ENCODE assay signal across 10 cellular contexts in the genomic region with DNA sequence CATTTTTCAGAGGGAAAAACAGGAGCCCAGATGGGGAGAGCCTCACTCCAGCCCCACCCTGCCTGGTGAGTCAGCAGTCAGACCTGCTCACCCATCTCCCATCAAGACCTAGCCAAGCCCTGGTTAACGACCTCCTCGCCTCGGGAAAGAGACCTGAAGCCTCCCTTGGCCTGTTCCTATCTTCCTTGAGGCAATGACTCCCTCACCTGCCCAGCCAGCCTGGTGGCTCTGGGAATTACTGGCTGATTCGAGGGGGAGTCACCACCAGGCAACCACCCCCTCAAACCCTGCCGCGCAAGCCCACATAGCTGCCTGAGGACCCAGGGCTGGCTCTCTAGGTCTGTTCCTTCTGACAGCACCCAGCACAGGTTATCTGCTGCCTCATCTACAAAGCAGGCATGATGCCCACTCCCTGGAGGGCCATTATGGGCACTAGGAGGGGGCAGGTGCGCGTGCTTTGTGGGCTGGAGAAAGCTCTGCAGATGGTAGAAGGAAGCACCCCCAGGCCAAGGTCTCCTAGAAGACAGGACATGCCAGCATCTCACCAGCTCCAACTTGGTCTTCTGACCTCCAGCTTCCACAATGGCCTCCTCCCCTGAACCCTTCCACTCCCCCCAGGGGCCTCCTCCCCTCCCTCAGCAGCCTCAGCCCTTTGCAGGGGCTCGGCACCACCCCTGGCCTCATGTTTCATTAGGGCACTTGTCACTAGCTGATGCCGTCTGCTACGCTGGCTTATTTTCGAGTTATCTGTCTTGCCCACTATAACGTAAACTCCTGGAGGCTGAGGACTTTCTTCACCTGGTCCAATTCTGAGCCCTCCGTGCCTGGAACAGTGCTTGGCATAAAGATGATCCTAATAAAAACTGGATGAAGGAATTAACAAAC. TPM values are rescaled to one million over a fixed set of nuclear protein-coding genes. Genes with fewer than 3 reads are reported as not detected.
DNase-seq lines count a peak whose midpoint lies in the region; ATAC-seq, FAIRE-seq and TF ChIP-seq lines count a peak whose summit lies in the region.
"Had no signal": no experiment of that assay in that cellular context is flagged by ENCODE, and none has a peak within 500 bp of the region (broad histone marks: within the 10 kb centered on the region; RNA-seq: fewer than 3 reads in every experiment).

No MANE protein-coding gene starts in this region.

- H3K9me3 Mint-ChIP-seq in CD4-positive, CD25-positive, alpha-beta regulatory T cell, result peaks cover 0 to 1% (median 0%) of the 10 kb centered on the region in 7 donors
- H3K9me3 Mint-ChIP-seq in naive thymus-derived CD4-positive, alpha-beta T cell, result no peaks in the 10 kb centered on the region

- intact Hi-C loops in K562 (cut with micrococcal nuclease), result no loop called here
- intact Hi-C loops in naive thymus-derived CD4-positive, alpha-beta T cell (cut with micrococcal nuclease), result no loop called here

- peak overlapping the region; percentile 30 to 35; a peak in 3 of 4 replicates for H3K9ac ChIP-seq in K562 (ENCODE audit: insufficient read depth in 1 of 2, low read depth in 2 of 2, low read length in 2 of 2)

- H3K36me3 Mint-ChIP-seq in CD4-positive, CD25-positive, alpha-beta regulatory T cell, result peaks cover 52% of the 10 kb centered on the region
- peaks cover 16 to 50% (median 41%) of the 10 kb centered on the region in 5 donors for H3K36me3 Mint-ChIP-seq in naive thymus-derived CD4-positive, alpha-beta T cell

- peak overlapping the region; percentile 14 to 85 (median 81) for H3K27ac Mint-ChIP-seq in CD4-positive, CD25-positive, alpha-beta regulatory T cell
- H3K27ac Mint-ChIP-seq in naive thymus-derived CD4-positive, alpha-beta T cell, result peak overlapping the region; percentile 53 to 93 (median 82)

- H3K4me1 Mint-ChIP-seq in CD4-positive, CD25-positive, alpha-beta regulatory T cell, result peaks cover 5 to 77% (median 53%) of the 10 kb centered on the region in 4 donors
- H3K4me1 Mint-ChIP-seq in naive thymus-derived CD4-positive, alpha-beta T cell, result peaks cover 51 to 88% (median 65%) of the 10 kb centered on the region in 7 donors

- peak overlapping the region; percentile 57 for H3K4me2 ChIP-seq in K562 (ENCODE audit: insufficient read depth, low read length)

- DNase-seq in CD4-positive, CD25-positive, alpha-beta regulatory T cell, result no peak
- DNase-seq in HT-29 (ENCODE audit: low spot score) (peak; percentile 91), K562 (ENCODE audit: extremely low read depth in 1 of 4, low spot score in 3 of 4) (peak; percentile 49 to 78 (median 62)), foreskin melanocyte (no peak), BE2C (no peak)
- DNase-seq in naive thymus-derived CD4-positive, alpha-beta T cell, result no peak
- DNase-seq: NCI-H526 treated with DMSO at 0.1 percent for 48 hours had no signal

- peak; percentile 97 for FAIRE-seq in K562 (lab: Jason Lieb, UNC)

- no peak overlapping the region for H3K4me3 ChIP-seq in CD4-positive, CD25-positive, alpha-beta regulatory T cell (ENCODE audit: low read depth, low read length)
- no peak overlapping the region for H3K4me3 ChIP-seq in K562
- no peak overlapping the region for H3K4me3 ChIP-seq in naive thymus-derived CD4-positive, alpha-beta T cell (ENCODE audit: low read length)
- H3K4me3 ChIP-seq in BE2C (ENCODE audit: low read depth, low read length), result no peak overlapping the region
- H3K4me3 ChIP-seq: dorsolateral prefrontal cortex had no signal

- TF ChIP-seq CTCF in K562 (IDR thresholded peaks at IDR 0.05 in 2 of 3, conservative IDR thresholded peaks at IDR 0.05 in 1 of 3; ENCODE audit: insufficient read depth in 2 of 3, low read depth in 1 of 3, low read length in 3 of 3), result no peak
- TF ChIP-seq CTCF in BE2C (IDR thresholded peaks at IDR 0.05; ENCODE audit: low read depth, low read length), result no peak

- H3K79me2 ChIP-seq in K562 (ENCODE audit: control insufficient read depth, insufficient read depth, low read length), result peaks cover 79% of the 10 kb centered on the region

- H3K4me3 Mint-ChIP-seq in CD4-positive, CD25-positive, alpha-beta regulatory T cell, result peak overlapping the region in 2 of 4 donors; percentile 73 to 86
- peak overlapping the region in 4 of 10 donors; percentile 30 to 67 (median 50) for H3K4me3 Mint-ChIP-seq in naive thymus-derived CD4-positive, alpha-beta T cell

- no peaks in the 10 kb centered on the region for H3K9me3 ChIP-seq in CD4-positive, CD25-positive, alpha-beta regulatory T cell (ENCODE audit: control insufficient read depth in 2 of 2, low read length in 2 of 2)
- H3K9me3 ChIP-seq in K562 (replicated peaks; ENCODE audit: control insufficient read depth, insufficient read depth, low read depth, low read length) (no peaks in the 10 kb centered on the region), BE2C (no peaks in the 10 kb centered on the region)
- H3K9me3 ChIP-seq in naive thymus-derived CD4-positive, alpha-beta T cell (ENCODE audit: control insufficient read depth in 2 of 3, low read length in 3 of 3), result no peaks in the 10 kb centered on the region

- no peak for TF ChIP-seq RAD21 in K562 (CRISPR knock-in tag; conservative IDR thresholded peaks at IDR 0.05 in 1 of 2, IDR thresholded peaks at IDR 0.05 in 1 of 2)

- no peak overlapping the region for H2AFZ ChIP-seq in K562 (ENCODE audit: low read depth, low read length)

- POLR2A ChIA-PET in K562 (lab: Yijun Ruan, JAX), result interaction anchor here (0.7 to 1.5 kb wide), 3 partner anchors 9 to 129 kb away, joined by 3 to 6 read pairs (median 3); no protein-coding TSS in a partner anchor
- POLR2A ChIA-PET in naive thymus-derived CD4-positive, alpha-beta T cell (lab: Charles Lee), result interaction anchor here (1.1 kb wide), 1 partner anchor 9 kb away, joined by 4 read pairs; no protein-coding TSS in a partner anchor

- peaks cover 86% of the 10 kb centered on the region for H3K36me3 ChIP-seq in CD4-positive, CD25-positive, alpha-beta regulatory T cell (ENCODE audit: control insufficient read depth, insufficient read depth, low read length)
- H3K36me3 ChIP-seq in K562 (ENCODE audit: control insufficient read depth, insufficient read depth, low read length) (peaks cover 94% of the 10 kb centered on the region), BE2C (peaks cover 21% of the 10 kb centered on the region)
- peaks cover 15 to 83% (median 22%) of the 10 kb centered on the region in 3 experiments for H3K36me3 ChIP-seq in naive thymus-derived CD4-positive, alpha-beta T cell (ENCODE audit: control insufficient read depth in 2 of 3, insufficient read depth in 3 of 3, low read length in 3 of 3)

- H3K27me3 Mint-ChIP-seq in CD4-positive, CD25-positive, alpha-beta regulatory T cell, result no peaks in the 10 kb centered on the region
- H3K27me3 Mint-ChIP-seq in naive thymus-derived CD4-positive, alpha-beta T cell, result no peaks in the 10 kb centered on the region

- TF ChIP-seq POLR2A in K562 (conservative IDR thresholded peaks at IDR 0.05), result no peak

- BruUV-seq in K562 (replicated peaks; lab: Mats Ljungman, UMichigan), result TSS peak; percentile 12

- no peaks in the 10 kb centered on the region for H3K27me3 ChIP-seq in CD4-positive, CD25-positive, alpha-beta regulatory T cell (ENCODE audit: control insufficient read depth, insufficient read depth, low read length)
- H3K27me3 ChIP-seq in K562 (ENCODE audit: control insufficient read depth in 2 of 2, insufficient read depth in 2 of 2, low read length in 2 of 2), result no peaks in the 10 kb centered on the region
- H3K27me3 ChIP-seq in naive thymus-derived CD4-positive, alpha-beta T cell (ENCODE audit: control insufficient read depth in 2 of 2, insufficient read depth in 2 of 2, low read length in 2 of 2), result no peaks in the 10 kb centered on the region
- H3K27me3 ChIP-seq in BE2C, result no peaks in the 10 kb centered on the region
- H3K27me3 ChIP-seq: dorsolateral prefrontal cortex had no signal

- in situ Hi-C loops in K562 (cut with MboI), result no loop called here

- CTCF ChIA-PET in K562 (lab: Yijun Ruan, JAX; ENCODE audit: low intra/inter-chr PET ratio), result interaction anchor here (0.6 kb wide), 1 partner anchor 14 kb away, joined by 4 read pairs; no protein-coding TSS in a partner anchor
- CTCF ChIA-PET in naive thymus-derived CD4-positive, alpha-beta T cell (lab: Charles Lee), result interaction anchor here (0.7 to 1.0 kb wide), 2 partner anchors 16 to 98 kb away, joined by 3 read pairs; no protein-coding TSS in a partner anchor

- H3K4me1 ChIP-seq in CD4-positive, CD25-positive, alpha-beta regulatory T cell (ENCODE audit: control insufficient read depth, insufficient read depth, low read length, poor library complexity, severe bottlenecking), result peaks cover 56% of the 10 kb centered on the region
- H3K4me1 ChIP-seq in K562 (replicated peaks in 1 of 2; ENCODE audit: control insufficient read depth in 2 of 2, insufficient read depth in 2 of 2, low read length in 2 of 2) (peaks cover 24 to 27% of the 10 kb centered on the region in 2 experiments), BE2C (no peaks in the 10 kb centered on the region)
- H3K4me1 ChIP-seq in naive thymus-derived CD4-positive, alpha-beta T cell (ENCODE audit: control insufficient read depth in 2 of 2, insufficient read depth in 2 of 2, low read length in 2 of 2), result peaks cover 21 to 24% of the 10 kb centered on the region in 2 donors

- peak overlapping the region; percentile 39 for H3K27ac ChIP-seq in CD4-positive, CD25-positive, alpha-beta regulatory T cell (ENCODE audit: insufficient read depth, low read length, poor library complexity, severe bottlenecking)
- H3K27ac ChIP-seq in K562 (ENCODE audit: extremely low read depth, low read depth, low read length), result peak overlapping the region; percentile 80
- no peak overlapping the region for H3K27ac ChIP-seq in naive thymus-derived CD4-positive, alpha-beta T cell (ENCODE audit: low read depth, low read length)

- no peak for ATAC-seq in CD4-positive, CD25-positive, alpha-beta regulatory T cell (ENCODE audit: low read depth in 2 of 2)
- ATAC-seq in K562 (peak; percentile 83), HG03378 (IDR thresholded peaks at IDR 0.05; ENCODE audit: unreplicated experiment) (no peak), GM18907 (IDR thresholded peaks at IDR 0.05; ENCODE audit: unreplicated experiment) (no peak)
- ATAC-seq in naive thymus-derived CD4-positive, alpha-beta T cell, result no peak

- no peaks in the 10 kb centered on the region for H3K9me1 ChIP-seq in K562 (ENCODE audit: control insufficient read depth, insufficient read depth, low read length)

- TF ChIP-seq EP300 in K562 (IDR thresholded peaks at IDR 0.05; ENCODE audit: low read length), result no peak

- no peaks in the 10 kb centered on the region; the same call in 1 of the 2 replicates for H4K20me1 ChIP-seq in K562 (replicated peaks; ENCODE audit: control insufficient read depth, insufficient read depth, low read length)

- WGBS in K562 (ENCODE audit: insufficient coverage, low coverage, missing lambda C conversion rate), result 28% methylated on average over 12 of the region's 14 CpGs

RNA-seq across cellular contexts. Expression of gene DEDD2, which starts 10.4 kb away (rescaled TPM):
- total RNA-seq in CD4-positive, CD25-positive, alpha-beta regulatory T cell, result 99.8 TPM
- polyA plus RNA-seq in CD4-positive, CD25-positive, alpha-beta regulatory T cell, result 100 to 1,000 TPM; 155 to 179 (median 161) TPM
- 121 and 124 TPM in 2 replicates for total RNA-seq in HT-29 (2014; rRNA removed; shearing (Covaris generic))
- total RNA-seq in K562 (2011; cell fraction: chromatin; rRNA removed; ENCODE audit: low replicate concordance), result 11.8 and 32.9 TPM in 2 replicates
- total RNA-seq in K562 (2011; cell fraction: nucleolus; rRNA removed), result 28.2 and 29.9 TPM in 2 replicates
- total RNA-seq in K562 (2011; cell fraction: nucleoplasm; rRNA removed), result 20.2 and 21.2 TPM in 2 replicates
- total RNA-seq in K562 (2014; rRNA removed), result 37.5 and 53.6 TPM in 2 replicates
- 12.5 and 16.8 TPM in 2 replicates for total RNA-seq in K562 (2014; rRNA removed; fragmentation: Illumina TruSeq; extraction: Trizol)
- 24.1 and 24.5 TPM in 2 replicates for total RNA-seq in K562 (2015; rRNA removed; fragmentation: Illumina TruSeq; extraction: Trizol)
- 35.9 and 37.3 TPM in 2 replicates for total RNA-seq in K562 (2021)
- polyA plus RNA-seq in K562 (2011; rRNA removed), result 29.2 and 36.2 TPM in 2 replicates
- polyA plus RNA-seq in K562 (2011; cell fraction: cytosol; rRNA removed), result 52.8 and 104 TPM in 2 replicates
- polyA plus RNA-seq in K562 (2011; cell fraction: nucleus; rRNA removed), result 35.0 and 53.5 TPM in 2 replicates
- polyA plus RNA-seq in K562 (2012), result 28.1 and 29.6 TPM in 2 replicates
- polyA plus RNA-seq in K562 (2014; fragmentation: Illumina TruSeq; extraction: Trizol), result 31.3 and 34.0 TPM in 2 replicates
- polyA plus RNA-seq in K562 (2014; fragmentation: Nextera tagmentation; extraction: Ambion mirVana), result 1 to 10 TPM; 4.3 to 4.7 TPM
- 43.0 and 47.8 TPM in 2 replicates for polyA plus RNA-seq in K562 (2014; rRNA removed)
- polyA minus RNA-seq in K562 (2011; rRNA and poly(A)+ RNA removed), result 9.9 and 15.1 TPM in 2 replicates
- polyA minus RNA-seq in K562 (2011; cell fraction: cytosol; rRNA and poly(A)+ RNA removed), result 15.5 and 17.2 TPM in 2 replicates
- 8.8 and 9.7 TPM in 2 replicates for polyA minus RNA-seq in K562 (2011; cell fraction: nucleus; rRNA and poly(A)+ RNA removed)
- total RNA-seq in naive thymus-derived CD4-positive, alpha-beta T cell, result 100 to 1,000 TPM in 1 of 5 experiments, 10 to 100 TPM in 4; 47.9 to 104 (median 65.8) TPM
- 100 to 1,000 TPM; 132 to 208 TPM for polyA plus RNA-seq in naive thymus-derived CD4-positive, alpha-beta T cell
- polyA plus RNA-seq in BE2C (2012; ENCODE audit: insufficient read depth, insufficient read length, low read depth), result 43.1 TPM

RNA-seq across cellular contexts. Expression of gene ZNF526, which starts 13.0 kb away (rescaled TPM):
- 8.8 TPM for total RNA-seq in CD4-positive, CD25-positive, alpha-beta regulatory T cell
- polyA plus RNA-seq in CD4-positive, CD25-positive, alpha-beta regulatory T cell, result 1 to 10 TPM; 4.0 to 7.7 (median 5.3) TPM
- total RNA-seq in HT-29 (2014; rRNA removed; shearing (Covaris generic)), result 15.3 and 15.9 TPM in 2 replicates
- total RNA-seq in K562 (2011; cell fraction: chromatin; rRNA removed; ENCODE audit: low replicate concordance), result 21.1 and 52.8 TPM in 2 replicates
- 30.7 and 40.2 TPM in 2 replicates for total RNA-seq in K562 (2011; cell fraction: nucleolus; rRNA removed)
- 23.1 and 30.6 TPM in 2 replicates for total RNA-seq in K562 (2011; cell fraction: nucleoplasm; rRNA removed)
- total RNA-seq in K562 (2014; rRNA removed) (8.3 and 11.5 TPM in 2 replicates), K562 (2014; rRNA removed; fragmentation: Illumina TruSeq; extraction: Trizol) (5.3 and 6.1 TPM in 2 replicates), K562 (2015; rRNA removed; fragmentation: Illumina TruSeq; extraction: Trizol) (7.6 and 8.2 TPM in 2 replicates), K562 (2021) (17.9 and 19.9 TPM in 2 replicates)
- polyA plus RNA-seq in K562 (2011; rRNA removed) (4.2 and 8.3 TPM in 2 replicates), K562 (2014; fragmentation: Illumina TruSeq; extraction: Trizol) (6.5 and 8.6 TPM in 2 replicates), K562 (2014; fragmentation: Nextera tagmentation; extraction: Ambion mirVana) (1 to 10 TPM; 1.3 to 2.2 TPM), K562 (2014; rRNA removed) (6.2 and 7.4 TPM in 2 replicates)
- polyA plus RNA-seq in K562 (2011; cell fraction: cytosol; rRNA removed), result 5.2 and 8.1 TPM in 2 replicates
- 7.2 and 8.4 TPM in 2 replicates for polyA plus RNA-seq in K562 (2011; cell fraction: nucleus; rRNA removed)
- polyA plus RNA-seq in K562 (2012), result 8.0 and 13.2 TPM in 2 replicates
- 10.0 and 13.2 TPM in 2 replicates for polyA minus RNA-seq in K562 (2011; rRNA and poly(A)+ RNA removed)
- polyA minus RNA-seq in K562 (2011; cell fraction: cytosol; rRNA and poly(A)+ RNA removed), result 6.9 TPM in 2 replicates
- polyA minus RNA-seq in K562 (2011; cell fraction: nucleus; rRNA and poly(A)+ RNA removed), result 9.0 and 12.9 TPM in 2 replicates
- total RNA-seq in naive thymus-derived CD4-positive, alpha-beta T cell, result 10 to 100 TPM in 4 of 5 experiments, 1 to 10 TPM in 1; 8.6 to 25.2 (median 22.7) TPM
- polyA plus RNA-seq in naive thymus-derived CD4-positive, alpha-beta T cell, result 10 to 100 TPM in 1 of 2 donors, 1 to 10 TPM in 1; 4.0 to 11.8 TPM
- 16.0 TPM for polyA plus RNA-seq in BE2C (2012; ENCODE audit: insufficient read depth, insufficient read length, low read depth)

RNA-seq across cellular contexts. Expression of gene GSK3A, which starts 35.3 kb away (rescaled TPM):
- total RNA-seq in CD4-positive, CD25-positive, alpha-beta regulatory T cell, result 31.3 TPM
- polyA plus RNA-seq in CD4-positive, CD25-positive, alpha-beta regulatory T cell, result 10 to 100 TPM; 12.0 to 16.0 (median 12.9) TPM
- total RNA-seq in HT-29 (2014; rRNA removed; shearing (Covaris generic)), result 41.4 and 43.8 TPM in 2 replicates
- total RNA-seq in K562 (2011; cell fraction: chromatin; rRNA removed; ENCODE audit: low replicate concordance), result 22.4 and 48.7 TPM in 2 replicates
- total RNA-seq in K562 (2011; cell fraction: nucleolus; rRNA removed), result 25.8 and 28.0 TPM in 2 replicates
- total RNA-seq in K562 (2011; cell fraction: nucleoplasm; rRNA removed), result 24.6 and 32.8 TPM in 2 replicates
- total RNA-seq in K562 (2014; rRNA removed), result 22.7 and 25.2 TPM in 2 replicates
- 16.6 and 21.4 TPM in 2 replicates for total RNA-seq in K562 (2014; rRNA removed; fragmentation: Illumina TruSeq; extraction: Trizol)
- total RNA-seq in K562 (2015; rRNA removed; fragmentation: Illumina TruSeq; extraction: Trizol), result 31.4 and 33.3 TPM in 2 replicates
- total RNA-seq in K562 (2021), result 54.9 and 56.0 TPM in 2 replicates
- polyA plus RNA-seq in K562 (2011; rRNA removed), result 49.3 and 61.9 TPM in 2 replicates
- polyA plus RNA-seq in K562 (2011; cell fraction: cytosol; rRNA removed), result 72.0 and 94.0 TPM in 2 replicates
- polyA plus RNA-seq in K562 (2011; cell fraction: nucleus; rRNA removed), result 46.6 and 64.9 TPM in 2 replicates
- polyA plus RNA-seq in K562 (2012), result 48.3 and 56.6 TPM in 2 replicates
- polyA plus RNA-seq in K562 (2014; fragmentation: Illumina TruSeq; extraction: Trizol), result 90.0 and 90.7 TPM in 2 replicates
- under 1 TPM; 0.62 to 0.89 TPM for polyA plus RNA-seq in K562 (2014; fragmentation: Nextera tagmentation; extraction: Ambion mirVana)
- polyA plus RNA-seq in K562 (2014; rRNA removed), result 54.2 and 55.4 TPM in 2 replicates
- 18.3 and 32.8 TPM in 2 replicates for polyA minus RNA-seq in K562 (2011; rRNA and poly(A)+ RNA removed)
- polyA minus RNA-seq in K562 (2011; cell fraction: cytosol; rRNA and poly(A)+ RNA removed), result 31.4 and 33.4 TPM in 2 replicates
- polyA minus RNA-seq in K562 (2011; cell fraction: nucleus; rRNA and poly(A)+ RNA removed), result 7.9 and 9.6 TPM in 2 replicates
- total RNA-seq in naive thymus-derived CD4-positive, alpha-beta T cell, result 10 to 100 TPM; 19.6 to 52.0 (median 33.0) TPM
- 10 to 100 TPM; 11.4 to 19.6 TPM for polyA plus RNA-seq in naive thymus-derived CD4-positive, alpha-beta T cell
- 88.2 TPM for polyA plus RNA-seq in BE2C (2012; ENCODE audit: insufficient read depth, insufficient read length, low read depth)

RNA-seq across cellular contexts. Expression of gene ERF, which starts 47.8 kb away (rescaled TPM):
- total RNA-seq in CD4-positive, CD25-positive, alpha-beta regulatory T cell, result 96.4 TPM
- polyA plus RNA-seq in CD4-positive, CD25-positive, alpha-beta regulatory T cell, result 1 to 10 TPM; 1.4 to 7.5 (median 2.6) TPM
- total RNA-seq in HT-29 (2014; rRNA removed; shearing (Covaris generic)), result 157 and 160 TPM in 2 replicates
- 105 and 266 TPM in 2 replicates for total RNA-seq in K562 (2011; cell fraction: chromatin; rRNA removed; ENCODE audit: low replicate concordance)
- total RNA-seq in K562 (2011; cell fraction: nucleolus; rRNA removed), result 150 and 152 TPM in 2 replicates
- 89.4 and 93.6 TPM in 2 replicates for total RNA-seq in K562 (2011; cell fraction: nucleoplasm; rRNA removed)
- total RNA-seq in K562 (2014; rRNA removed), result 27.1 and 29.8 TPM in 2 replicates
- 19.0 and 20.0 TPM in 2 replicates for total RNA-seq in K562 (2014; rRNA removed; fragmentation: Illumina TruSeq; extraction: Trizol)
- total RNA-seq in K562 (2015; rRNA removed; fragmentation: Illumina TruSeq; extraction: Trizol), result 26.5 and 30.0 TPM in 2 replicates
- 72.7 and 75.4 TPM in 2 replicates for total RNA-seq in K562 (2021)
- 27.0 and 41.5 TPM in 2 replicates for polyA plus RNA-seq in K562 (2011; rRNA removed)
- 33.1 and 53.6 TPM in 2 replicates for polyA plus RNA-seq in K562 (2011; cell fraction: cytosol; rRNA removed)
- 142 and 197 TPM in 2 replicates for polyA plus RNA-seq in K562 (2011; cell fraction: nucleus; rRNA removed)
- 34.3 and 44.0 TPM in 2 replicates for polyA plus RNA-seq in K562 (2012)
- 28.9 and 45.7 TPM in 2 replicates for polyA plus RNA-seq in K562 (2014; fragmentation: Illumina TruSeq; extraction: Trizol)
- polyA plus RNA-seq in K562 (2014; fragmentation: Nextera tagmentation; extraction: Ambion mirVana), result under 1 TPM; 0.03 to 0.13 TPM
- polyA plus RNA-seq in K562 (2014; rRNA removed), result 54.9 and 62.2 TPM in 2 replicates
- polyA minus RNA-seq in K562 (2011; rRNA and poly(A)+ RNA removed), result 16.2 and 21.5 TPM in 2 replicates
- 31.7 and 33.0 TPM in 2 replicates for polyA minus RNA-seq in K562 (2011; cell fraction: cytosol; rRNA and poly(A)+ RNA removed)
- polyA minus RNA-seq in K562 (2011; cell fraction: nucleus; rRNA and poly(A)+ RNA removed), result 30.3 and 43.7 TPM in 2 replicates
- total RNA-seq in naive thymus-derived CD4-positive, alpha-beta T cell, result 100 to 1,000 TPM in 1 of 5 experiments, 10 to 100 TPM in 4; 42.5 to 105 (median 51.8) TPM
- 10 to 100 TPM in 1 of 2 donors, 1 to 10 TPM in 1; 2.8 to 10.8 TPM for polyA plus RNA-seq in naive thymus-derived CD4-positive, alpha-beta T cell
- 162 TPM for polyA plus RNA-seq in BE2C (2012; ENCODE audit: insufficient read depth, insufficient read length, low read depth)

Comparison
In these comparisons a context has a peak if more than half of its experiments do, and no peak if none do; other contexts are left out.
1. DNase-seq: peak in HT-29 (single experiment) and K562 (4 of 4); none in CD4-positive, CD25-positive, alpha-beta regulatory T cell (0 of 3), naive thymus-derived CD4-positive, alpha-beta T cell (0 of 9), foreskin melanocyte (single experiment) and BE2C (single experiment).